In genomic region chr14:68285421-68286179, GRCh38 we compare ENCODE assay signal across 8 cellular contexts.
DNase-seq lines count a peak whose midpoint lies in the region; ATAC-seq lines count a peak whose summit lies in the region.

No MANE protein-coding gene starts in this region.

- intact Hi-C loops in posterior cingulate gyrus (cut with DNase I) = no loop called here

- no peaks in the 10 kb centered on the region for H3K9me3 Mint-ChIP-seq in T-helper 1 cell treated with Interleukin-12 subunit alpha and Interleukin-12 subunit beta and Interleukin-4 antibody, amounts not matched to agents 30 μg/mL and 1 μg/mL, for 36 hours
- no peaks in the 10 kb centered on the region for H3K9me3 Mint-ChIP-seq in central memory CD8-positive, alpha-beta T cell

- no peaks in the 10 kb centered on the region for H3K27me3 Mint-ChIP-seq in T-helper 1 cell treated with Interleukin-12 subunit alpha and Interleukin-12 subunit beta and Interleukin-4 antibody, amounts not matched to agents 30 μg/mL and 1 μg/mL, for 36 hours (ENCODE audit: low read depth)
- no peaks in the 10 kb centered on the region for H3K27me3 Mint-ChIP-seq in central memory CD8-positive, alpha-beta T cell

- H3K4me1 Mint-ChIP-seq in T-helper 1 cell treated with Interleukin-12 subunit alpha and Interleukin-12 subunit beta and Interleukin-4 antibody, amounts not matched to agents 30 μg/mL and 1 μg/mL, for 36 hours (ENCODE audit: low read depth) = peaks cover 46% of the 10 kb centered on the region
- H3K4me1 Mint-ChIP-seq in central memory CD8-positive, alpha-beta T cell = peaks cover 57% of the 10 kb centered on the region

- peaks cover 3% of the 10 kb centered on the region for H3K36me3 Mint-ChIP-seq in T-helper 1 cell treated with Interleukin-12 subunit alpha and Interleukin-12 subunit beta and Interleukin-4 antibody, amounts not matched to agents 30 μg/mL and 1 μg/mL, for 36 hours (ENCODE audit: low read depth)
- peaks cover 5% of the 10 kb centered on the region for H3K36me3 Mint-ChIP-seq in central memory CD8-positive, alpha-beta T cell (ENCODE audit: insufficient read depth)

- ATAC-seq in GM18907 (IDR thresholded peaks at IDR 0.05; ENCODE audit: unreplicated experiment) (peak; percentile 38), GM21515 (IDR thresholded peaks at IDR 0.05; ENCODE audit: unreplicated experiment) (no peak)
- ATAC-seq in central memory CD8-positive, alpha-beta T cell (replicated peaks; ENCODE audit: extremely low read depth, poor library complexity, severe bottlenecking) = no peak

- DNase-seq in central memory CD8-positive, alpha-beta T cell (ENCODE audit: low spot score in 2 of 2) = peak in 1 of 2 donors; percentile 18
- DNase-seq in stimulated activated CD4-positive, alpha-beta T cell treated with anti-CD3 and anti-CD28 coated beads, Interleukin-4, amount 100 ng/mL, for 48 hours (ENCODE audit: low read depth in 2 of 2) = peak; percentile 58 to 64
- DNase-seq in amniotic stem cell (lab: John Stamatoyannopoulos, UW) = no peak
- no peak for DNase-seq in epidermal melanocyte (ENCODE audit: insufficient read length, low spot score)
- DNase-seq in posterior cingulate gyrus = no peak

- peak overlapping the region; percentile 46 for H3K4me3 Mint-ChIP-seq in T-helper 1 cell treated with Interleukin-12 subunit alpha and Interleukin-12 subunit beta and Interleukin-4 antibody, amounts not matched to agents 30 μg/mL and 1 μg/mL, for 36 hours
- H3K4me3 Mint-ChIP-seq in central memory CD8-positive, alpha-beta T cell = peak overlapping the region; percentile 50

- peak overlapping the region; percentile 88 for H3K27ac Mint-ChIP-seq in T-helper 1 cell treated with Interleukin-12 subunit alpha and Interleukin-12 subunit beta and Interleukin-4 antibody, amounts not matched to agents 30 μg/mL and 1 μg/mL, for 36 hours
- H3K27ac Mint-ChIP-seq in central memory CD8-positive, alpha-beta T cell (ENCODE audit: low read depth) = peak overlapping the region; percentile 84

Comparison
In these comparisons a context has a peak if more than half of its experiments do, and no peak if none do; other contexts are left out.
1. DNase-seq: peak in stimulated activated CD4-positive, alpha-beta T cell treated with anti-CD3 and anti-CD28 coated beads, Interleukin-4, amount 100 ng/mL, for 48 hours (2 of 2); none in amniotic stem cell (single experiment), epidermal melanocyte (single experiment) and posterior cingulate gyrus (0 of 10).